ENCODE assay signal across 1 cellular context in the genomic region with DNA sequence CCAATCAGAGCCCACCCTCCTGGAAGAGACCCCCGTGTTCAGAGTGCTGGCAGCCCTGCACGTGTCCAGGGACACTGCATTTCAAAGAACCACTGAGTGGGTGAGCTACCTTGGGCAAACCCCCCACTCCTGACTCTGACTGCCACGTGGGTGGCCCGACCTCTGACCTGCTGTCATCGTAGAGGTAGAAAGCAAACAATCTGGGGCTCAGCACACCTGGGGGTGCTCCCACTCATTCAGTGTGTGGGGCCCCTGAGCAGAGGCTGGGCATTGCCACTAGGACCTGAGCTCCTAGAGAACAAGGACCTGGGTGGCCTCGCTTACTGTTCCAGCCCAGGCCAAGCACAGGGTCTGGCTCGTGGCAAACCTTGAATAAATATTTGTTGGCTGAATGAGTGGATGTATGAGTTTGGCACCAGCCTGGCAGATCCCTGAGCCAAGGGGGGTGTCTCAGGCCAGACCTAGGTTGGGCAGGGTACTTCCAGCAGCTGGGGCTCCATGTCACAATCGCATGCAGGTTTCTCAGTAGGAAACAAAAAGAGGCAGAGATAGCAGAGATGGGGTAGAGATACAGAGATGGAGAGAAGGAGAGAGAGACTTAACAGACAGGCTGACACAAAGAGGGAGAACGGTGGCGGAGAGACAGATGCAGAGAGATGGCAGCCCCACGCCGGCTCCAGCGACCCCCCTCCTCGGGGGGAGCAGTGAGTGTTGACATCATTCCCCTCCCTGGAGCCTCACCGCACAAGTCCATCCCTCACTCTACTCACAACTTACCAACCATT.
TF ChIP-seq lines count a peak whose summit lies in the region.

No MANE protein-coding gene starts in this region.

TF ChIP-seq in HepG2, 621 proteins besides CTCF, POLR2A, EP300 and RAD21 (continued from another document):
- no peak for TF ChIP-seq USF2 (IDR thresholded peaks at IDR 0.05; ENCODE audit: low read depth, low read length)
- peak; percentile 45; the same call in 1 of the 2 replicates for TF ChIP-seq USF2 (CRISPR knock-in tag; IDR thresholded peaks at IDR 0.05; ENCODE audit: borderline replicate concordance)
- TF ChIP-seq ZBTB7B (CRISPR knock-in tag; IDR thresholded peaks at IDR 0.05): peak; percentile 57; the same call in 1 of the 2 replicates
- TF ChIP-seq, protein P1, sequence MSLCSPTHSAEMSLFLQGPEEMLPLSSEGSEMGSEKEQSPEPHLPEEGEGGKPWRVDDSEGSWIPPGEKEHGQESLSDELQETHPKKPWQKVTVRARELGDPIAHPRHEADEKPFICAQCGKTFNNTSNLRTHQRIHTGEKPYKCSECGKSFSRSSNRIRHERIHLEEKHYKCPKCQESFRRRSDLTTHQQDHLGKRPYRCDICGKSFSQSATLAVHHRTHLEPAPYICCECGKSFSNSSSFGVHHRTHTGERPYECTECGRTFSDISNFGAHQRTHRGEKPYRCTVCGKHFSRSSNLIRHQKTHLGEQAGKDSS (CRISPR knock-in tag; IDR thresholded peaks at IDR 0.05; ENCODE audit: borderline replicate concordance, low read depth): peak; percentile 69
- no peak for TF ChIP-seq ZNF850 (CRISPR knock-in tag; conservative IDR thresholded peaks at IDR 0.05)
- TF ChIP-seq HNRNPL (IDR thresholded peaks at IDR 0.05; ENCODE audit: low read depth, low read length): peak; percentile 74
- no peak for TF ChIP-seq HDAC6 (IDR thresholded peaks at IDR 0.05; ENCODE audit: low read depth, low read length)
- TF ChIP-seq NRL (CRISPR knock-in tag; IDR thresholded peaks at IDR 0.05; ENCODE audit: borderline replicate concordance): 0 out of 2 replicates have a peak, but pooled peaks have one; percentile 58
- peak; percentile 47; the same call in 1 of the 2 replicates for TF ChIP-seq HIC2 (CRISPR knock-in tag; IDR thresholded peaks at IDR 0.05; ENCODE audit: low read depth)
- 0 out of 2 replicates have a peak, but pooled peaks have one; percentile 45 for TF ChIP-seq ZNF350 (CRISPR knock-in tag; IDR thresholded peaks at IDR 0.05; ENCODE audit: borderline replicate concordance, low read depth)
- no peak for TF ChIP-seq ZNF777 (CRISPR knock-in tag; IDR thresholded peaks at IDR 0.05)
TF ChIP-seq in HepG2: peak in this region for 50.
